ENCODE assay signal across 9 cellular contexts in the genomic region with DNA sequence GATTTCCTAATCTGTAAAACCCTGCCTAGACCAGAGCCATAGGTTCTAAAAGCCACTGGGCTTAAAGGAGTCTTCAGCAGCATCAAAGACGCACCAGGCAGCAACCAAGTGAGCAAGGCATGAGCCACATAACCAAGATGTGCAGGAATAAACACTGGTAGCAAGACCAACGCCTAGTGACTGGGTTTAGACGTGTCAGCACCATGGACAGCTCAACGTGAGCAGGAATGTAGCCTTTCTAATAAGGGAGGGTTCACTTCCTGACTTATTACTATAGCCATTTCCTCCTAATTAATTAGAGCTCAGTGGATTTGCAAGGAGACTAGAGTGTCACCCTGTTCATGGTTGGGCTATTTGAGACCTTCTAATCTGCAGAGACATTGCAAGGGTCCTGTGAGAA.
A peak's percentile ranks its signal among the peaks of the same experiment; 100 is the strongest.
DNase-seq lines count a peak whose midpoint lies in the region; ATAC-seq, FAIRE-seq and TF ChIP-seq lines count a peak whose summit lies in the region.
"Had no signal": no experiment of that assay in that cellular context is flagged by ENCODE, and none has a peak within 500 bp of the region (broad histone marks: within the 10 kb centered on the region; RNA-seq: fewer than 3 reads in every experiment).

No MANE protein-coding gene starts in this region.

- no peaks in the 10 kb centered on the region for H3K27me3 Mint-ChIP-seq in natural killer cell treated with Interleukin-12 subunit alpha and Interleukin-12 subunit beta and Interleukin-15 and Interleukin-18, amount 100 ng/mL, for 72 hours

- H3K4me3 ChIP-seq in right cardiac atrium (ENCODE audit: low read length) (no peak overlapping the region), ascending aorta (no peak overlapping the region)

- H3K4me3 Mint-ChIP-seq in natural killer cell treated with Interleukin-12 subunit alpha and Interleukin-12 subunit beta and Interleukin-15 and Interleukin-18, amount 100 ng/mL, for 72 hours: no peak overlapping the region
- H3K4me3 Mint-ChIP-seq: T-helper 1 cell treated with Interleukin-12 subunit alpha and Interleukin-12 subunit beta and Interleukin-4 antibody, amounts not matched to agents 30 μg/mL and 1 μg/mL, for 36 hours had no signal

- 5% methylated on average over 4 of the region's 4 CpGs for WGBS in right cardiac atrium

- peaks cover 3% of the 10 kb centered on the region for H3K36me3 Mint-ChIP-seq in natural killer cell treated with Interleukin-12 subunit alpha and Interleukin-12 subunit beta and Interleukin-15 and Interleukin-18, amount 100 ng/mL, for 72 hours

- no peak overlapping the region for H3K27ac ChIP-seq in right cardiac atrium (ENCODE audit: low read length)
- H3K27ac ChIP-seq in ascending aorta: no peak overlapping the region

- intact Hi-C loops in right cardiac atrium (cut with DNase I): no loop called here
- intact Hi-C loops in ascending aorta (cut with DNase I): no loop called here

- FAIRE-seq in urothelium cell line (lab: Jason Lieb, UNC): peak; percentile 75

- no peaks in the 10 kb centered on the region for H3K36me3 ChIP-seq in ascending aorta

- TF ChIP-seq CTCF in ascending aorta (IDR thresholded peaks at IDR 0.05): no peak

- no peaks in the 10 kb centered on the region for H3K27me3 ChIP-seq in right cardiac atrium (ENCODE audit: control insufficient read depth, insufficient read depth)
- H3K27me3 ChIP-seq in ascending aorta: no peaks in the 10 kb centered on the region

- H3K9me3 ChIP-seq in right cardiac atrium (ENCODE audit: control insufficient read depth, low read length) (no peaks in the 10 kb centered on the region), ascending aorta (no peaks in the 10 kb centered on the region)

- H3K9me3 Mint-ChIP-seq in natural killer cell treated with Interleukin-12 subunit alpha and Interleukin-12 subunit beta and Interleukin-15 and Interleukin-18, amount 100 ng/mL, for 72 hours: peaks cover 16% of the 10 kb centered on the region

- H3K4me1 Mint-ChIP-seq in natural killer cell treated with Interleukin-12 subunit alpha and Interleukin-12 subunit beta and Interleukin-15 and Interleukin-18, amount 100 ng/mL, for 72 hours (ENCODE audit: low read depth in 2 of 2): no peaks in the 10 kb centered on the region

- ATAC-seq in right cardiac atrium (no peak), HG03457 (IDR thresholded peaks at IDR 0.05; ENCODE audit: unreplicated experiment) (no peak)
- ATAC-seq in natural killer cell treated with Interleukin-12 subunit alpha and Interleukin-12 subunit beta and Interleukin-15 and Interleukin-18, amount 100 ng/mL, for 72 hours: no peak

- no peaks in the 10 kb centered on the region for H3K4me1 ChIP-seq in right cardiac atrium (ENCODE audit: control insufficient read depth, insufficient read depth, low read length)
- H3K4me1 ChIP-seq in ascending aorta: no peaks in the 10 kb centered on the region

- no peak overlapping the region for H3K27ac Mint-ChIP-seq in natural killer cell treated with Interleukin-12 subunit alpha and Interleukin-12 subunit beta and Interleukin-15 and Interleukin-18, amount 100 ng/mL, for 72 hours
- H3K27ac Mint-ChIP-seq: T-helper 1 cell treated with Interleukin-12 subunit alpha and Interleukin-12 subunit beta and Interleukin-4 antibody, amounts not matched to agents 30 μg/mL and 1 μg/mL, for 36 hours had no signal

- DNase-seq in stimulated activated CD4-positive, alpha-beta T cell treated with anti-CD3 and anti-CD28 coated beads, Interleukin-1b, Interleukin-23, amount 100 ng/mL, for 48 hours: peak; percentile 1
- DNase-seq in stimulated activated CD4-positive, alpha-beta T cell treated with anti-CD3 and anti-CD28 coated beads, Interleukin-4, amount 100 ng/mL, for 4 hours: no peak
- DNase-seq in T1000 (lab: John Stamatoyannopoulos, UW): peak; percentile 66
- peak; percentile 15 to 62 (median 29) for DNase-seq in right cardiac atrium
- peak; percentile 75 for DNase-seq in urothelium cell line (ENCODE audit: low spot score)
- DNase-seq in natural killer cell treated with Interleukin-12 subunit alpha and Interleukin-12 subunit beta and Interleukin-15 and Interleukin-18, amount 100 ng/mL, for 72 hours (ENCODE audit: low spot score): no peak
- DNase-seq in ascending aorta (ENCODE audit: low spot score in 2 of 2): no peak

Comparison
In these comparisons a context has a peak if more than half of its experiments do, and no peak if none do; other contexts are left out.
1. DNase-seq: peak in stimulated activated CD4-positive, alpha-beta T cell treated with anti-CD3 and anti-CD28 coated beads, Interleukin-1b, Interleukin-23, amount 100 ng/mL, for 48 hours (single experiment), T1000 (single experiment), right cardiac atrium (3 of 3) and urothelium cell line (single experiment); none in stimulated activated CD4-positive, alpha-beta T cell treated with anti-CD3 and anti-CD28 coated beads, Interleukin-4, amount 100 ng/mL, for 4 hours (0 of 2), natural killer cell treated with Interleukin-12 subunit alpha and Interleukin-12 subunit beta and Interleukin-15 and Interleukin-18, amount 100 ng/mL, for 72 hours (single experiment) and ascending aorta (0 of 2).